Comparison of ENCODE assay signal across 1 cellular context in the genomic region with DNA sequence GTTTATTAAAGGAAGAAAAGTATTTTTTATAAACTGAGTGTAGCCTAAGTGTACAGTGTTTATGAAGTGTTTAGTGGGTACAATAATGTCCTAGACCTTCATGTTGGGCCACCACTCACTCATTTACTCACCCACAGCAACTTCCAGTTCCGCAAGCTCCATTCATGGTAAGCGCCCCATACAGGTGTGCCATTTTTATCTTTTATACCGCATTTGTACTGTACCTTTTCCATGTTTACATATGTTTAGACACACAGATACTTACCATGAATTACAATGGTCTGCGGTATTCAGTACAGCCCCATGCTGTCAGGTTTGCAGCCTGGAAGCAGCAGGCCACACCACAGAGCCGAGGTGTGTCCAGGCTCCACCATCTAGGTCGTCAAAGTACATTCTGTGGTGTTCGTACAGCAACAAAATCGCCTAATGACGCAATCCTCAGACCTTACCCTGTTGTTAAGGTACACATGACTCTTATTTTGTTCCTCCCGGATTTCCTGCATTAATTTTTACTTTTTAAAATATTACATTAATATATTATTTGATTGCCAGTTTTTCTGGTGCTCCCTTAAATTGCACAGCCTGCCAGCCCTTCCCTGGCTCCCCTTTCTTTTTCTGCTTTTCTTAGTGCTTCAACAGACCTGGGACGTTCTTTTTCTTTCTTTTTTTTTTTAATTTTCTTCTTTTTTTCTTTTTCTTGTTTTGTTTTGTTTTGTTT.
TF ChIP-seq lines count a peak whose summit lies in the region.

No MANE protein-coding gene starts in this region.

TF ChIP-seq in GM23338, 12 proteins besides CTCF, POLR2A, EP300 and RAD21 (continued from another document):
- TF ChIP-seq, protein P1, sequence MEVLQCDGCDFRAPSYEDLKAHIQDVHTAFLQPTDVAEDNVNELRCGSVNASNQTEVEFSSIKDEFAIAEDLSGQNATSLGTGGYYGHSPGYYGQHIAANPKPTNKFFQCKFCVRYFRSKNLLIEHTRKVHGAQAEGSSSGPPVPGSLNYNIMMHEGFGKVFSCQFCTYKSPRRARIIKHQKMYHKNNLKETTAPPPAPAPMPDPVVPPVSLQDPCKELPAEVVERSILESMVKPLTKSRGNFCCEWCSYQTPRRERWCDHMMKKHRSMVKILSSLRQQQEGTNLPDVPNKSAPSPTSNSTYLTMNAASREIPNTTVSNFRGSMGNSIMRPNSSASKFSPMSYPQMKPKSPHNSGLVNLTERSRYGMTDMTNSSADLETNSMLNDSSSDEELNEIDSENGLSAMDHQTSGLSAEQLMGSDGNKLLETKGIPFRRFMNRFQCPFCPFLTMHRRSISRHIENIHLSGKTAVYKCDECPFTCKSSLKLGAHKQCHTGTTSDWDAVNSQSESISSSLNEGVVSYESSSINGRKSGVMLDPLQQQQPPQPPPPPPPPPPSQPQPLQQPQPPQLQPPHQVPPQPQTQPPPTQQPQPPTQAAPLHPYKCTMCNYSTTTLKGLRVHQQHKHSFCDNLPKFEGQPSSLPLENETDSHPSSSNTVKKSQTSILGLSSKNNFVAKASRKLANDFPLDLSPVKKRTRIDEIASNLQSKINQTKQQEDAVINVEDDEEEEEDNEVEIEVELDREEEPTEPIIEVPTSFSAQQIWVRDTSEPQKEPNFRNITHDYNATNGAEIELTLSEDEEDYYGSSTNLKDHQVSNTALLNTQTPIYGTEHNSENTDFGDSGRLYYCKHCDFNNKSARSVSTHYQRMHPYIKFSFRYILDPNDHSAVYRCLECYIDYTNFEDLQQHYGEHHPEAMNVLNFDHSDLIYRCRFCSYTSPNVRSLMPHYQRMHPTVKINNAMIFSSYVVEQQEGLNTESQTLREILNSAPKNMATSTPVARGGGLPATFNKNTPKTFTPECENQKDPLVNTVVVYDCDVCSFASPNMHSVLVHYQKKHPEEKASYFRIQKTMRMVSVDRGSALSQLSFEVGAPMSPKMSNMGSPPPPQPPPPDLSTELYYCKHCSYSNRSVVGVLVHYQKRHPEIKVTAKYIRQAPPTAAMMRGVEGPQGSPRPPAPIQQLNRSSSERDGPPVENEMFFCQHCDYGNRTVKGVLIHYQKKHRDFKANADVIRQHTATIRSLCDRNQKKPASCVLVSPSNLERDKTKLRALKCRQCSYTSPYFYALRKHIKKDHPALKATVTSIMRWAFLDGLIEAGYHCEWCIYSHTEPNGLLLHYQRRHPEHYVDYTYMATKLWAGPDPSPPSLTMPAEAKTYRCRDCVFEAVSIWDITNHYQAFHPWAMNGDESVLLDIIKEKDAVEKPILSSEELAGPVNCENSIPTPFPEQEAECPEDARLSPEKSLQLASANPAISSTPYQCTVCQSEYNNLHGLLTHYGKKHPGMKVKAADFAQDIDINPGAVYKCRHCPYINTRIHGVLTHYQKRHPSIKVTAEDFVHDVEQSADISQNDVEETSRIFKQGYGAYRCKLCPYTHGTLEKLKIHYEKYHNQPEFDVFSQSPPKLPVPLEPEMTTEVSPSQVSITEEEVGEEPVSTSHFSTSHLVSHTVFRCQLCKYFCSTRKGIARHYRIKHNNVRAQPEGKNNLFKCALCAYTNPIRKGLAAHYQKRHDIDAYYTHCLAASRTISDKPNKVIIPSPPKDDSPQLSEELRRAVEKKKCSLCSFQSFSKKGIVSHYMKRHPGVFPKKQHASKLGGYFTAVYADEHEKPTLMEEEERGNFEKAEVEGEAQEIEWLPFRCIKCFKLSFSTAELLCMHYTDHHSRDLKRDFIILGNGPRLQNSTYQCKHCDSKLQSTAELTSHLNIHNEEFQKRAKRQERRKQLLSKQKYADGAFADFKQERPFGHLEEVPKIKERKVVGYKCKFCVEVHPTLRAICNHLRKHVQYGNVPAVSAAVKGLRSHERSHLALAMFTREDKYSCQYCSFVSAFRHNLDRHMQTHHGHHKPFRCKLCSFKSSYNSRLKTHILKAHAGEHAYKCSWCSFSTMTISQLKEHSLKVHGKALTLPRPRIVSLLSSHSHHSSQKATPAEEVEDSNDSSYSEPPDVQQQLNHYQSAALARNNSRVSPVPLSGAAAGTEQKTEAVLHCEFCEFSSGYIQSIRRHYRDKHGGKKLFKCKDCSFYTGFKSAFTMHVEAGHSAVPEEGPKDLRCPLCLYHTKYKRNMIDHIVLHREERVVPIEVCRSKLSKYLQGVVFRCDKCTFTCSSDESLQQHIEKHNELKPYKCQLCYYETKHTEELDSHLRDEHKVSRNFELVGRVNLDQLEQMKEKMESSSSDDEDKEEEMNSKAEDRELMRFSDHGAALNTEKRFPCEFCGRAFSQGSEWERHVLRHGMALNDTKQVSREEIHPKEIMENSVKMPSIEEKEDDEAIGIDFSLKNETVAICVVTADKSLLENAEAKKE (CRISPR knock-in tag; IDR thresholded peaks at IDR 0.05) = no peak
- TF ChIP-seq, protein P2, sequence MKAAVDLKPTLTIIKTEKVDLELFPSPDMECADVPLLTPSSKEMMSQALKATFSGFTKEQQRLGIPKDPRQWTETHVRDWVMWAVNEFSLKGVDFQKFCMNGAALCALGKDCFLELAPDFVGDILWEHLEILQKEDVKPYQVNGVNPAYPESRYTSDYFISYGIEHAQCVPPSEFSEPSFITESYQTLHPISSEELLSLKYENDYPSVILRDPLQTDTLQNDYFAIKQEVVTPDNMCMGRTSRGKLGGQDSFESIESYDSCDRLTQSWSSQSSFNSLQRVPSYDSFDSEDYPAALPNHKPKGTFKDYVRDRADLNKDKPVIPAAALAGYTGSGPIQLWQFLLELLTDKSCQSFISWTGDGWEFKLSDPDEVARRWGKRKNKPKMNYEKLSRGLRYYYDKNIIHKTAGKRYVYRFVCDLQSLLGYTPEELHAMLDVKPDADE (IDR thresholded peaks at IDR 0.05) = no peak
- no peak for TF ChIP-seq JUNB (IDR thresholded peaks at IDR 0.05; ENCODE audit: unreplicated experiment)
